ENCODE assay signal across 8 cellular contexts in genomic region chr2:38603402-38604265, GRCh38. TPM values are rescaled to one million over a fixed set of nuclear protein-coding genes. Genes with fewer than 3 reads are reported as not detected.
A peak's percentile ranks its signal among the peaks of the same experiment; 100 is the strongest.
DNase-seq lines count a peak whose midpoint lies in the region; ATAC-seq and TF ChIP-seq lines count a peak whose summit lies in the region.

No MANE protein-coding gene starts in this region.

- H3K9ac ChIP-seq in parathyroid adenoma = no peak overlapping the region

- no peaks in the 10 kb centered on the region for H3K9me3 ChIP-seq in cardiac muscle cell (ENCODE audit: low read depth)
- H3K9me3 ChIP-seq in parathyroid adenoma (ENCODE audit: control insufficient read depth, low read length) = no peaks in the 10 kb centered on the region
- H3K9me3 ChIP-seq in tibial artery = no peaks in the 10 kb centered on the region

- peaks cover 15% of the 10 kb centered on the region for H3K79me2 ChIP-seq in parathyroid adenoma

- H3K36me3 ChIP-seq in cardiac muscle cell (no peaks in the 10 kb centered on the region), parathyroid adenoma (ENCODE audit: control insufficient read depth, insufficient read depth, low read length) (no peaks in the 10 kb centered on the region), tibial artery (no peaks in the 10 kb centered on the region)

- peaks cover 1 to 11% of the 10 kb centered on the region in 2 donors for H3K36me3 Mint-ChIP-seq in activated naive CD4-positive, alpha-beta T cell treated with anti-CD3 and anti-CD28 coated beads, Interleukin-2, amount 50 U/mL, for 72 hours

- H3K4me1 ChIP-seq in cardiac muscle cell (ENCODE audit: low read depth) = peaks cover 35% of the 10 kb centered on the region
- peaks cover 11% of the 10 kb centered on the region for H3K4me1 ChIP-seq in parathyroid adenoma
- peaks cover 0 to 25% (median 11%) of the 10 kb centered on the region in 4 donors for H3K4me1 ChIP-seq in tibial artery

- H2AFZ ChIP-seq in parathyroid adenoma = peak overlapping the region; percentile 95

- intact Hi-C loops in tibial artery (cut with DNase I; ENCODE audit: low total_unique reads) = loop anchor here (2.0 to 5.0 kb wide), 2 partner anchors 64 to 147 kb away; partner anchors contain the start of genes GALM and SRSF7

- DNase-seq in DMS53 (lab: John Stamatoyannopoulos, UW) = peak; percentile 85
- peak; percentile 82 for DNase-seq in HCEC 1CT
- peak; percentile 48 for DNase-seq in NCI-H1092 (lab: John Stamatoyannopoulos, UW)
- peak; percentile 44 for DNase-seq in SKM-1 (lab: John Stamatoyannopoulos, UW; ENCODE audit: unreplicated experiment)
- peak; percentile 80 to 83 for DNase-seq in activated naive CD4-positive, alpha-beta T cell treated with anti-CD3 and anti-CD28 coated beads, Interleukin-2, amount 50 U/mL, for 72 hours (ENCODE audit: low spot score in 2 of 2)
- peak; percentile 83 to 85 for DNase-seq in cardiac muscle cell (ENCODE audit: low read depth in 1 of 2, low spot score in 1 of 2)
- DNase-seq in tibial artery = peak; percentile 75 to 93

- H3K4me3 ChIP-seq in cardiac muscle cell (peak overlapping the region; percentile 77), parathyroid adenoma (ENCODE audit: low read depth, low read length) (peak overlapping the region; percentile 74), tibial artery (peak overlapping the region; percentile 64 to 74)

- H3K27me3 ChIP-seq in cardiac muscle cell (no peaks in the 10 kb centered on the region), parathyroid adenoma (ENCODE audit: control insufficient read depth, insufficient read depth, low read length) (no peaks in the 10 kb centered on the region), tibial artery (no peaks in the 10 kb centered on the region)

- ATAC-seq in activated naive CD4-positive, alpha-beta T cell treated with anti-CD3 and anti-CD28 coated beads, Interleukin-2, amount 50 U/mL, for 72 hours = peak; percentile 77

- peaks cover 0 to under 1% of the 10 kb centered on the region in 2 donors for H3K9me3 Mint-ChIP-seq in activated naive CD4-positive, alpha-beta T cell treated with anti-CD3 and anti-CD28 coated beads, Interleukin-2, amount 50 U/mL, for 72 hours

- TF ChIP-seq CTCF in cardiac muscle cell (IDR thresholded peaks at IDR 0.05; ENCODE audit: low read depth, low read length) = peak; percentile 96
- peak; percentile 93 for TF ChIP-seq CTCF in parathyroid adenoma (IDR thresholded peaks at IDR 0.05)
- peak; percentile 69 to 78 for TF ChIP-seq CTCF in tibial artery (IDR thresholded peaks at IDR 0.05)

- peak overlapping the region; percentile 89 to 92 for H3K27ac Mint-ChIP-seq in activated naive CD4-positive, alpha-beta T cell treated with anti-CD3 and anti-CD28 coated beads, Interleukin-2, amount 50 U/mL, for 72 hours

- peak overlapping the region; percentile 68 for H3K4me2 ChIP-seq in parathyroid adenoma (ENCODE audit: low read length)

- H3K27ac ChIP-seq in cardiac muscle cell (peak overlapping the region; percentile 74), parathyroid adenoma (peak overlapping the region; percentile 90), tibial artery (peak overlapping the region; percentile 94 to 97)

RNA-seq across cellular contexts. Expression of gene HNRNPLL, which starts 0.9 kb away (rescaled TPM):
- 10 to 100 TPM; 49.1 to 61.8 TPM for total RNA-seq in activated naive CD4-positive, alpha-beta T cell treated with anti-CD3 and anti-CD28 coated beads, Interleukin-2, amount 50 U/mL, for 72 hours
- total RNA-seq in cardiac muscle cell = 51.3 and 76.2 TPM in 2 replicates
- 65.4 and 80.2 TPM in 2 replicates for polyA plus RNA-seq in cardiac muscle cell

Comparison
In these comparisons a context has a peak if more than half of its experiments do, and no peak if none do; other contexts are left out.
1. Peak in every context shown above with its lines: DNase-seq, ATAC-seq, H3K4me3 ChIP-seq and H3K27ac ChIP-seq.